ENCODE assay signal across 8 cellular contexts in the genomic region with DNA sequence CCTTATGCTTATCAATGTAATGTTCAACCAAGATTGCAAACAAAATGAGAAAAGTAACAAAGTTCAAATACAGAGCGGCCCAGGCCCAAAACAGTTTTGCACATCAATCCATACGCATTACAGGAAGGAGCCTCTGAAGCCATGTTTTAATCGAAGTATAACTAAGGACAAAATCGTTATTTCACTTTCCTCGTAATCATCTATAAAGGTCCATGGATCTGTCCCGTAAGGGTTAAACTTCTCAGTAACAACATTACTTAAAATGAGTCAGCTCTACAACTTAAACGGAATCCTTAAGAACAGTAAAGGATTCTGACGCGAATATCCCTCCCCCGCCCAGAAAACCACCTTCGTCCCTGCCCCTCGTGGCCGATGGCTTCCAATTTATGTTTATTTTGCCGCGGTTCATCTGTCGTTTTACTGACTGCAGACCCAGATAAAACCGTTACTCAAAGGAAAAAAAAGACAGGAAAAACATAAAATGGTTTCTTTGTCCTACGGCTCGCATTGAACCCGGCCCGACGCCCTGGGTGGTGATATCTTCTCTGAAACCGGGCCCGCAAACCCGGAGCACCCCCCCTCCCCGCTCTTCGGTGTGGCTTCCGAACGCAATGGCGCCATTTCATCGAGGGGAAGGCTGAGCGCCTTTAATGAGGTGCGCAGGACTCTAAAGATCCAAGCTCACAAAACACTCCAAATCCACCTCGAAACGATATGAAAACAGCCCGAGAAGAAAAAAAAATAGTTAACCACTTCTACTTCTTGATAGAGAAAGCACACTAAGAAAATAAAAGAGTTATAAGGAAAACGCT. TPM values are rescaled to one million over a fixed set of nuclear protein-coding genes. Genes with fewer than 3 reads are reported as not detected.
A peak's percentile ranks its signal among the peaks of the same experiment; 100 is the strongest.
DNase-seq lines count a peak whose midpoint lies in the region; ATAC-seq lines count a peak whose summit lies in the region.

No MANE protein-coding gene starts in this region.

- H4K8ac ChIP-seq in mesendoderm (ENCODE audit: low read depth, low read length) = no peak overlapping the region

- peak overlapping the region; percentile 100 for H3K9ac ChIP-seq in mesendoderm (ENCODE audit: low read length)

- POLR2A ChIA-PET in activated CD8-positive, alpha-beta T cell treated with anti-CD3 and anti-CD28 coated beads, Interleukin-2, amount 10 ng/mL, durations not matched to agents 7 days and 5 days (lab: Charles Lee) = interaction anchor here (0.6 to 12.0 kb wide), 23 partner anchors 9 to 1285 kb away, joined by 3 to 187 read pairs (median 7); partner anchors contain the start of gene NFE2L3

- H3K79me1 ChIP-seq in mesendoderm (ENCODE audit: low read length) = no peaks in the 10 kb centered on the region

- H2BK120ac ChIP-seq in mesendoderm (ENCODE audit: low read depth, low read length) = peak overlapping the region; percentile 50

- DNase-seq in Daoy (ENCODE audit: low read depth) (peak; percentile 72), NCI-H1930 (lab: John Stamatoyannopoulos, UW) (peak; percentile 50 to 66), mesendoderm (peak; percentile 67)
- peak; percentile 77 for DNase-seq in activated CD8-positive, alpha-beta T cell treated with anti-CD3 and anti-CD28 coated beads, Interleukin-2, amount 10 ng/mL, durations not matched to agents 7 days and 5 days
- DNase-seq in effector CD4-positive, alpha-beta T cell = peak; percentile 58
- peak; percentile 30 to 51 for DNase-seq in stimulated activated CD8-positive, alpha-beta memory T cell treated with anti-CD3 and anti-CD28 coated beads, Interleukin-15, amount 100 ng/mL, for 4 hours (ENCODE audit: low read depth in 2 of 2)

- peak overlapping the region; percentile 100 for H3K27ac Mint-ChIP-seq in activated CD8-positive, alpha-beta T cell treated with anti-CD3 and anti-CD28 coated beads, Interleukin-2, amount 10 ng/mL, durations not matched to agents 7 days and 5 days

- no peaks in the 10 kb centered on the region for H3K27me3 Mint-ChIP-seq in activated CD8-positive, alpha-beta T cell treated with anti-CD3 and anti-CD28 coated beads, Interleukin-2, amount 10 ng/mL, durations not matched to agents 7 days and 5 days (ENCODE audit: low read depth)

- peaks cover 5% of the 10 kb centered on the region for H3K4me1 ChIP-seq in mesendoderm (ENCODE audit: control insufficient read depth, low read depth, low read length)

- no peak overlapping the region for H3K23ac ChIP-seq in mesendoderm (ENCODE audit: low read length)

- H3K36me3 Mint-ChIP-seq in activated CD8-positive, alpha-beta T cell treated with anti-CD3 and anti-CD28 coated beads, Interleukin-2, amount 10 ng/mL, durations not matched to agents 7 days and 5 days (ENCODE audit: low read depth) = peaks cover 82% of the 10 kb centered on the region

- CTCF ChIA-PET in activated CD8-positive, alpha-beta T cell treated with anti-CD3 and anti-CD28 coated beads, Interleukin-2, amount 10 ng/mL, durations not matched to agents 7 days and 5 days (lab: Charles Lee) = interaction anchor here (0.8 to 12.8 kb wide), 15 partner anchors 11 to 306 kb away, joined by 3 to 222 read pairs (median 8); partner anchors contain the start of gene NFE2L3

- no peak overlapping the region for H3K4me2 ChIP-seq in mesendoderm (ENCODE audit: low read length)

- peaks cover 33% of the 10 kb centered on the region for H3K4me1 Mint-ChIP-seq in activated CD8-positive, alpha-beta T cell treated with anti-CD3 and anti-CD28 coated beads, Interleukin-2, amount 10 ng/mL, durations not matched to agents 7 days and 5 days (ENCODE audit: low read depth)

- H3K56ac ChIP-seq in mesendoderm (ENCODE audit: low read length) = peak overlapping the region; percentile 99

- H3K4ac ChIP-seq in mesendoderm (ENCODE audit: low read depth, low read length) = peak overlapping the region; percentile 97

- H3K27ac ChIP-seq in mesendoderm (ENCODE audit: low read depth, low read length) = peak overlapping the region; percentile 99

- peaks cover 14% of the 10 kb centered on the region for H3K36me3 ChIP-seq in mesendoderm (ENCODE audit: control insufficient read depth, insufficient read depth, low read length)

- H2BK5ac ChIP-seq in mesendoderm (ENCODE audit: low read length) = no peak overlapping the region

- peaks cover 79% of the 10 kb centered on the region for H3K79me2 ChIP-seq in mesendoderm (ENCODE audit: control insufficient read depth, insufficient read depth, low read length)

- no peak overlapping the region for H4K5ac ChIP-seq in mesendoderm (ENCODE audit: low read length)

- H2AK5ac ChIP-seq in mesendoderm (ENCODE audit: low read length) = no peak overlapping the region

- no peaks in the 10 kb centered on the region for H3K9me3 Mint-ChIP-seq in activated CD8-positive, alpha-beta T cell treated with anti-CD3 and anti-CD28 coated beads, Interleukin-2, amount 10 ng/mL, durations not matched to agents 7 days and 5 days (ENCODE audit: insufficient read depth)

- ATAC-seq in activated CD8-positive, alpha-beta T cell treated with anti-CD3 and anti-CD28 coated beads, Interleukin-2, amount 10 ng/mL, durations not matched to agents 7 days and 5 days = no peak
- ATAC-seq in HG03097 (IDR thresholded peaks at IDR 0.05; ENCODE audit: low FRiP score, unreplicated experiment) (no peak), GM18519 (IDR thresholded peaks at IDR 0.05; ENCODE audit: low FRiP score, unreplicated experiment) (no peak)

- no peaks in the 10 kb centered on the region for H3K27me3 ChIP-seq in mesendoderm (ENCODE audit: insufficient read depth, low read length, poor library complexity)

- no peak overlapping the region for H2BK15ac ChIP-seq in mesendoderm (replicated peaks; ENCODE audit: low read depth)

- WGBS in mesendoderm (ENCODE audit: extremely low coverage, insufficient coverage, low lambda C conversion rate) = no CpG with 5 or more reads among the region's 37 CpGs

- H3K4me3 Mint-ChIP-seq in activated CD8-positive, alpha-beta T cell treated with anti-CD3 and anti-CD28 coated beads, Interleukin-2, amount 10 ng/mL, durations not matched to agents 7 days and 5 days = peak overlapping the region; percentile 100

- peak overlapping the region; percentile 100 for H3K4me3 ChIP-seq in mesendoderm (ENCODE audit: low read length)

- peak overlapping the region; percentile 98 for H3K18ac ChIP-seq in mesendoderm (ENCODE audit: low read length)

RNA-seq across cellular contexts. Expression of gene HNRNPA2B1, which starts 1.0 kb away (rescaled TPM):
- 412 and 512 TPM in 2 replicates for total RNA-seq in Daoy (2014; rRNA removed; shearing (Covaris generic))
- total RNA-seq in activated CD8-positive, alpha-beta T cell treated with anti-CD3 and anti-CD28 coated beads, Interleukin-2, amount 10 ng/mL, durations not matched to agents 7 days and 5 days = 100 to 1,000 TPM; 882 to 899 TPM
- polyA plus RNA-seq in mesendoderm (2013, experiment 1 of 2) = 937 TPM
- polyA plus RNA-seq in mesendoderm (2013, experiment 2 of 2) = 922 TPM

RNA-seq across cellular contexts. Expression of gene CBX3, which starts 2.0 kb away (rescaled TPM):
- 495 and 643 TPM in 2 replicates for total RNA-seq in Daoy (2014; rRNA removed; shearing (Covaris generic))
- total RNA-seq in activated CD8-positive, alpha-beta T cell treated with anti-CD3 and anti-CD28 coated beads, Interleukin-2, amount 10 ng/mL, durations not matched to agents 7 days and 5 days = 100 to 1,000 TPM; 254 to 269 TPM
- polyA plus RNA-seq in mesendoderm (2013, experiment 1 of 2) = 207 TPM
- polyA plus RNA-seq in mesendoderm (2013, experiment 2 of 2) = 206 TPM

RNA-seq across cellular contexts. Expression of gene NFE2L3, which starts 47.5 kb away (rescaled TPM):
- 273 and 296 TPM in 2 replicates for total RNA-seq in Daoy (2014; rRNA removed; shearing (Covaris generic))
- 10 to 100 TPM in 1 of 2 experiments, 1 to 10 TPM in 1; 9.7 to 10.4 TPM for total RNA-seq in activated CD8-positive, alpha-beta T cell treated with anti-CD3 and anti-CD28 coated beads, Interleukin-2, amount 10 ng/mL, durations not matched to agents 7 days and 5 days
- 34.7 TPM for polyA plus RNA-seq in mesendoderm (2013, experiment 1 of 2)
- polyA plus RNA-seq in mesendoderm (2013, experiment 2 of 2) = 36.5 TPM

Comparison
In these comparisons a context has a peak if more than half of its experiments do, and no peak if none do; other contexts are left out.
1. RNA of gene NFE2L3, which starts 47.5 kb away (total RNA-seq): 273 to 296 TPM in Daoy; 9.7 to 10.4 TPM in activated CD8-positive, alpha-beta T cell treated with anti-CD3 and anti-CD28 coated beads, Interleukin-2, amount 10 ng/mL, durations not matched to agents 7 days and 5 days; every median in the first group is over 10 times any median in the second.
2. Peak in every context shown above with its lines, with median percentiles within 50 percentile points of each other: DNase-seq.